In the genomic region with DNA sequence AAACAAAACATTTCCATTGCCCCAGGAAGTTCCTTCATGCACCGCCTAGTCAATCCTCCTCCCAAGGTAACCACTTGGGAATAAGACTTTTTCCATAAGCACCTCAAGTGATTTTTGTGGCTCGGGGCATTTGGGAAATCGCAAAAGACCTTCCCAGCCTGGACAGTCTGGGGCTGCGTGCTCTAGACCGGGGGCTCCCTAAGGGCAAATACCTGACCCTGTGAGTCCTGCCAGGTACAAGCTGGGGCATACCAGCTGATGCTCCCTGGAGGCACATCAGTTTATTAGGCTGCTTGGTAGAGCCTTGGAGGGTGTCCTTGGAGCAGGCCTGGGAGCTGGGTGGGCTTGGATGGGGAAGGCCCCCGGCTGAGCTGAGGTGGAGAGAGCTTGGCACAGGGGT, we compare ENCODE assay signal across 1 cellular context.
TF ChIP-seq lines count a peak whose summit lies in the region.

No MANE protein-coding gene starts in this region.

TF ChIP-seq in WTC11, 78 proteins besides CTCF, POLR2A, EP300 and RAD21 (continued from another document):
- TF ChIP-seq, protein P1, sequence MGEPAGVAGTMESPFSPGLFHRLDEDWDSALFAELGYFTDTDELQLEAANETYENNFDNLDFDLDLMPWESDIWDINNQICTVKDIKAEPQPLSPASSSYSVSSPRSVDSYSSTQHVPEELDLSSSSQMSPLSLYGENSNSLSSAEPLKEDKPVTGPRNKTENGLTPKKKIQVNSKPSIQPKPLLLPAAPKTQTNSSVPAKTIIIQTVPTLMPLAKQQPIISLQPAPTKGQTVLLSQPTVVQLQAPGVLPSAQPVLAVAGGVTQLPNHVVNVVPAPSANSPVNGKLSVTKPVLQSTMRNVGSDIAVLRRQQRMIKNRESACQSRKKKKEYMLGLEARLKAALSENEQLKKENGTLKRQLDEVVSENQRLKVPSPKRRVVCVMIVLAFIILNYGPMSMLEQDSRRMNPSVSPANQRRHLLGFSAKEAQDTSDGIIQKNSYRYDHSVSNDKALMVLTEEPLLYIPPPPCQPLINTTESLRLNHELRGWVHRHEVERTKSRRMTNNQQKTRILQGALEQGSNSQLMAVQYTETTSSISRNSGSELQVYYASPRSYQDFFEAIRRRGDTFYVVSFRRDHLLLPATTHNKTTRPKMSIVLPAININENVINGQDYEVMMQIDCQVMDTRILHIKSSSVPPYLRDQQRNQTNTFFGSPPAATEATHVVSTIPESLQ (CRISPR knock-in tag; IDR thresholded peaks at IDR 0.05): no peak
- no peak for TF ChIP-seq FOXJ3 (CRISPR knock-in tag; IDR thresholded peaks at IDR 0.05; ENCODE audit: borderline replicate concordance)
- TF ChIP-seq TP53 (CRISPR knock-in tag; IDR thresholded peaks at IDR 0.05): no peak
- TF ChIP-seq FOXK1 (CRISPR knock-in tag; IDR thresholded peaks at IDR 0.05): no peak
- no peak for TF ChIP-seq MYBL2 (CRISPR knock-in tag; IDR thresholded peaks at IDR 0.05)
- TF ChIP-seq, protein P2, sequence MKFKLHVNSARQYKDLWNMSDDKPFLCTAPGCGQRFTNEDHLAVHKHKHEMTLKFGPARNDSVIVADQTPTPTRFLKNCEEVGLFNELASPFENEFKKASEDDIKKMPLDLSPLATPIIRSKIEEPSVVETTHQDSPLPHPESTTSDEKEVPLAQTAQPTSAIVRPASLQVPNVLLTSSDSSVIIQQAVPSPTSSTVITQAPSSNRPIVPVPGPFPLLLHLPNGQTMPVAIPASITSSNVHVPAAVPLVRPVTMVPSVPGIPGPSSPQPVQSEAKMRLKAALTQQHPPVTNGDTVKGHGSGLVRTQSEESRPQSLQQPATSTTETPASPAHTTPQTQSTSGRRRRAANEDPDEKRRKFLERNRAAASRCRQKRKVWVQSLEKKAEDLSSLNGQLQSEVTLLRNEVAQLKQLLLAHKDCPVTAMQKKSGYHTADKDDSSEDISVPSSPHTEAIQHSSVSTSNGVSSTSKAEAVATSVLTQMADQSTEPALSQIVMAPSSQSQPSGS (CRISPR knock-in tag; IDR thresholded peaks at IDR 0.05; ENCODE audit: borderline replicate concordance, low read depth): no peak
- TF ChIP-seq, protein P3, sequence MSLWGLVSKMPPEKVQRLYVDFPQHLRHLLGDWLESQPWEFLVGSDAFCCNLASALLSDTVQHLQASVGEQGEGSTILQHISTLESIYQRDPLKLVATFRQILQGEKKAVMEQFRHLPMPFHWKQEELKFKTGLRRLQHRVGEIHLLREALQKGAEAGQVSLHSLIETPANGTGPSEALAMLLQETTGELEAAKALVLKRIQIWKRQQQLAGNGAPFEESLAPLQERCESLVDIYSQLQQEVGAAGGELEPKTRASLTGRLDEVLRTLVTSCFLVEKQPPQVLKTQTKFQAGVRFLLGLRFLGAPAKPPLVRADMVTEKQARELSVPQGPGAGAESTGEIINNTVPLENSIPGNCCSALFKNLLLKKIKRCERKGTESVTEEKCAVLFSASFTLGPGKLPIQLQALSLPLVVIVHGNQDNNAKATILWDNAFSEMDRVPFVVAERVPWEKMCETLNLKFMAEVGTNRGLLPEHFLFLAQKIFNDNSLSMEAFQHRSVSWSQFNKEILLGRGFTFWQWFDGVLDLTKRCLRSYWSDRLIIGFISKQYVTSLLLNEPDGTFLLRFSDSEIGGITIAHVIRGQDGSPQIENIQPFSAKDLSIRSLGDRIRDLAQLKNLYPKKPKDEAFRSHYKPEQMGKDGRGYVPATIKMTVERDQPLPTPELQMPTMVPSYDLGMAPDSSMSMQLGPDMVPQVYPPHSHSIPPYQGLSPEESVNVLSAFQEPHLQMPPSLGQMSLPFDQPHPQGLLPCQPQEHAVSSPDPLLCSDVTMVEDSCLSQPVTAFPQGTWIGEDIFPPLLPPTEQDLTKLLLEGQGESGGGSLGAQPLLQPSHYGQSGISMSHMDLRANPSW (CRISPR knock-in tag; conservative IDR thresholded peaks at IDR 0.05; ENCODE audit: low read depth): no peak
- no peak for TF ChIP-seq NFATC4 (CRISPR knock-in tag; IDR thresholded peaks at IDR 0.05)
